Comparison of ENCODE assay signal across 8 cellular contexts in the genomic region with DNA sequence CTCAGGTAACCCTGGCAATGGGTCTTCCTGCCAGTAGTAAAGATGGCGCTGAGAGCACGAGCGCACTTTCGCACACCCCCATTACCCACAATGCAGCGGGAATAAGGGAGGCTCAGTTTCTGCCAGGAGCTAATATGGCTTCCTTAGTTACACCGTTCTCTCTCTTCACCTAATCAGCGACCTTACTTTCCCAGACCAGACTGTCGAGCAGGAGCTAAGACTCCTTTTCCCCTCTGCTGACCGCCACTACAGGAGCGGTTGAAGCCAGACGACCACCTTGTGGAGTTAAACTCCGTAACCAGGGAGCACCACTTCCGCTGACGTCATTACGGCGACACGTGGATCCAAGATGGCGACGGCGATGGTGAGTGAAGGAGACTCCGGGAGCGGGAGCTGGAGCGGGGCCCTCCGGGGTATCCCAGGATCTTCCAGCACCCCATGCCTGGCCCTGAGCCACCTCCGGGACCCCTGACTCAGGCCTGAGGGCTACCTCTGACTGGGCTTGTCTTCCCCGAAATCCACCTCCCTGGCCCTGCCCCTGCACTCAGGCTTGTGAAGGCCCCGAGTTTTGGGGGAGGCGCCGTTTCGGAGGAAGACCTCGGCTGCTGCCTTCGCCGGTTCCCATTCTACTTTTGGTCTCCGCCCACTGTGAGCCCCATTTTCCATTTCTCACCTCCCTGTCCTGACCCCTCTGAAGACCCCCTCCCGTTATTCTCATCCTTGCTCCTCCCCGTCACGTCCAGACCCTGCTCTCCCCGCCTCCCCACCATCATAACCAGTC. TPM values are rescaled to one million over a fixed set of nuclear protein-coding genes. Genes with fewer than 3 reads are reported as not detected.
A peak's percentile ranks its signal among the peaks of the same experiment; 100 is the strongest.
DNase-seq lines count a peak whose midpoint lies in the region; ATAC-seq, FAIRE-seq and TF ChIP-seq lines count a peak whose summit lies in the region.

TM9SF4 (plus strand) TSS at position 323 of the 781 bp plus-strand sequence; CDS start at position 350, 27 bp downstream.

- H3K27ac ChIP-seq in OCI-LY3 (ENCODE audit: low read length) (peak within 1 kb of the TSS; percentile 84), endothelial cell of umbilical vein (ENCODE audit: insufficient read depth, low read depth, low read length) (peak within 1 kb of the TSS; percentile 96)

- TF ChIP-seq CTCF in OCI-LY3 (IDR thresholded peaks at IDR 0.05; ENCODE audit: low read depth, low read length) (no peak), endothelial cell of umbilical vein (IDR thresholded peaks at IDR 0.05; ENCODE audit: extremely low read depth in 1 of 2, insufficient read depth in 1 of 2, low read depth in 1 of 2, low read length in 2 of 2) (no peak)

- H3K9me3 ChIP-seq in OCI-LY3 (ENCODE audit: insufficient read depth, low read length) (no peaks in the 10 kb centered on the region), endothelial cell of umbilical vein (replicated peaks; ENCODE audit: control insufficient read depth, insufficient read depth, low read length) (no peaks in the 10 kb centered on the region)

- H3K4me2 ChIP-seq in OCI-LY3 (ENCODE audit: low read length) (peak within 1 kb of the TSS; percentile 95), endothelial cell of umbilical vein (ENCODE audit: insufficient read depth, low read length) (peak within 1 kb of the TSS; percentile 83)

- peak; percentile 89 for DNase-seq in D341Med (ENCODE audit: low spot score)
- DNase-seq in HuH-7 (ENCODE audit: low spot score) = peak; percentile 95
- peak; percentile 82 for DNase-seq in activated T-cell treated with anti-CD3 and anti-CD28 coated beads for 1 hour (ENCODE audit: low read depth)
- DNase-seq in endothelial cell of umbilical vein (ENCODE audit: low read depth, low spot score) = peak; percentile 94
- DNase-seq in midbrain (lab: John Stamatoyannopoulos, UW) = peak; percentile 94
- peak; percentile 74 to 81 for DNase-seq in stimulated activated CD8-positive, alpha-beta memory T cell treated with anti-CD3 and anti-CD28 coated beads, Interleukin-2, amount 100 ng/mL, for 1 hour (ENCODE audit: low read depth in 2 of 2)

- H3K4me3 ChIP-seq in OCI-LY3 (ENCODE audit: low read length) (peak within 1 kb of the TSS; percentile 86), endothelial cell of umbilical vein (replicated peaks in 1 of 3; ENCODE audit: insufficient read depth in 1 of 3, low read depth in 1 of 3, low read length in 3 of 3) (peak within 1 kb of the TSS; percentile 25 to 79 (median 75))

- H4K20me1 ChIP-seq in OCI-LY3 (ENCODE audit: insufficient read depth, low read length) (peaks cover 28% of the 10 kb centered on the region), endothelial cell of umbilical vein (replicated peaks; ENCODE audit: control insufficient read depth, extremely low read depth, insufficient read depth, low read length) (no peaks in the 10 kb centered on the region)

- CTCF ChIA-PET in endothelial cell of umbilical vein (lab: Charles Lee) = interaction anchor here (0.6 to 1.3 kb wide), 4 partner anchors 9 to 222 kb away, joined by 3 to 4 read pairs (median 4); no protein-coding TSS in a partner anchor

- H3K4me1 ChIP-seq in OCI-LY3 (ENCODE audit: low read length) (peaks cover 11% of the 10 kb centered on the region), endothelial cell of umbilical vein (ENCODE audit: control insufficient read depth, extremely low read depth, insufficient read depth, low read length) (peaks cover 9% of the 10 kb centered on the region)

- peaks cover 51% of the 10 kb centered on the region for H3K79me2 ChIP-seq in OCI-LY3 (ENCODE audit: low read length)
- H3K79me2 ChIP-seq in endothelial cell of umbilical vein (ENCODE audit: control insufficient read depth, insufficient read depth, low read length) = peaks cover 46% of the 10 kb centered on the region

- POLR2A ChIA-PET in endothelial cell of umbilical vein (lab: Charles Lee) = interaction anchor here (0.6 kb wide), 1 partner anchor 9 kb away, joined by 3 read pairs; no protein-coding TSS in a partner anchor

- H3K36me3 ChIP-seq in OCI-LY3 (replicated peaks; ENCODE audit: low read depth, low read length) (peaks cover 15% of the 10 kb centered on the region), endothelial cell of umbilical vein (ENCODE audit: control insufficient read depth in 2 of 2, extremely low read depth in 1 of 2, insufficient read depth in 2 of 2, low read length in 2 of 2) (no peaks in the 10 kb centered on the region)

- peak; percentile 78 for ATAC-seq in GM21515 (IDR thresholded peaks at IDR 0.05; ENCODE audit: unreplicated experiment)

- TF ChIP-seq POLR2A in endothelial cell of umbilical vein (IDR thresholded peaks at IDR 0.05; ENCODE audit: low read depth, low read length) = peak; percentile 86

- FAIRE-seq in endothelial cell of umbilical vein (lab: Jason Lieb, UNC) = peak; percentile 91

- no peaks in the 10 kb centered on the region for H3K27me3 ChIP-seq in OCI-LY3 (ENCODE audit: low read depth, low read length)
- no peaks in the 10 kb centered on the region for H3K27me3 ChIP-seq in endothelial cell of umbilical vein (ENCODE audit: control insufficient read depth in 2 of 2, insufficient read depth in 2 of 2, low read length in 2 of 2)

- dilution Hi-C loops in endothelial cell of umbilical vein (cut with MboI; ENCODE audit: extremely low pct_ligation_motif_present, low sequenced_read_pairs) = no loop called here

- H2AFZ ChIP-seq in OCI-LY3 (ENCODE audit: low read depth, low read length) (peak within 1 kb of the TSS; percentile 97), endothelial cell of umbilical vein (ENCODE audit: low read depth, low read length) (peak within 1 kb of the TSS; percentile 76)

- H3K9ac ChIP-seq in OCI-LY3 (ENCODE audit: low read length) (peak within 1 kb of the TSS; percentile 93), endothelial cell of umbilical vein (replicated peaks; ENCODE audit: extremely low read depth, insufficient read depth, low read length) (peak within 1 kb of the TSS; percentile 97)

- intact Hi-C loops in endothelial cell of umbilical vein (cut with micrococcal nuclease) = no loop called here

- no peaks in the 10 kb centered on the region for H3K9me1 ChIP-seq in endothelial cell of umbilical vein (replicated peaks; ENCODE audit: control insufficient read depth, extremely low read depth, insufficient read depth, low read length)

- BruUV-seq in endothelial cell of umbilical vein (replicated peaks; lab: Mats Ljungman, UMichigan) = TSS peak; percentile 45

TF ChIP-seq in endothelial cell of umbilical vein, 7 proteins besides CTCF, POLR2A, EP300 and RAD21:
- TF ChIP-seq MYC (IDR thresholded peaks at IDR 0.05; ENCODE audit: low read depth, low read length) (peak; percentile 86), GATA2 (IDR thresholded peaks at IDR 0.05; ENCODE audit: insufficient read depth, insufficient read length, low read depth, low read length) (no peak), FOS (IDR thresholded peaks at IDR 0.05; ENCODE audit: borderline replicate concordance, insufficient read depth, low read length) (peak; percentile 23), JUN (IDR thresholded peaks at IDR 0.05; ENCODE audit: borderline replicate concordance, insufficient read depth, insufficient read length, low read depth) (peak; percentile 68), MAX (IDR thresholded peaks at IDR 0.05; ENCODE audit: insufficient read depth, insufficient read length) (peak; percentile 42), EZH2 (IDR thresholded peaks at IDR 0.05; ENCODE audit: borderline replicate concordance, low read depth, low read length, severe bottlenecking) (no peak), POLR2AphosphoS5 (IDR thresholded peaks at IDR 0.05; ENCODE audit: insufficient read depth, low read depth, low read length) (peak; percentile 93)
TF ChIP-seq in endothelial cell of umbilical vein: peak in this region for 5.

RNA-seq across cellular contexts. Expression of gene TM9SF4, which starts in this region (rescaled TPM):
- total RNA-seq in endothelial cell of umbilical vein = 46.4 and 48.2 TPM in 2 replicates
- polyA plus RNA-seq in endothelial cell of umbilical vein = 61.9 and 67.3 TPM in 2 replicates
- 46.8 and 53.1 TPM in 2 replicates for polyA plus RNA-seq in endothelial cell of umbilical vein (2011; cell fraction: cytosol; rRNA removed)
- polyA plus RNA-seq in endothelial cell of umbilical vein (2011; cell fraction: nucleus; rRNA removed) = 71.8 and 75.9 TPM in 2 replicates
- polyA plus RNA-seq in endothelial cell of umbilical vein (2012) = 44.3 and 47.0 TPM in 2 replicates
- 103 and 116 TPM in 2 replicates for polyA minus RNA-seq in endothelial cell of umbilical vein
- 45.2 TPM for polyA minus RNA-seq in endothelial cell of umbilical vein (2011; cell fraction: cytosol; rRNA and poly(A)+ RNA removed)
- polyA minus RNA-seq in endothelial cell of umbilical vein (2011; cell fraction: nucleus; rRNA and poly(A)+ RNA removed) = 58.5 and 60.6 TPM in 2 replicates

Comparison
In these comparisons a context has a peak if more than half of its experiments do, and no peak if none do; other contexts are left out.
1. Peak in every context shown above with its lines: DNase-seq, ATAC-seq, H3K4me3 ChIP-seq and H3K27ac ChIP-seq.